In genomic region chr17:40356906-40357861, GRCh38 we compare ENCODE assay signal across 17 cellular contexts. TPM values are rescaled to one million over a fixed set of nuclear protein-coding genes. Genes with fewer than 3 reads are reported as not detected.
DNase-seq lines count a peak whose midpoint lies in the region; ATAC-seq, FAIRE-seq and TF ChIP-seq lines count a peak whose summit lies in the region.
"Had no signal": no experiment of that assay in that cellular context is flagged by ENCODE, and none has a peak within 500 bp of the region (broad histone marks: within the 10 kb centered on the region; RNA-seq: fewer than 3 reads in every experiment).

No MANE protein-coding gene starts in this region.

- H3K4me2 ChIP-seq in HCT116 (ENCODE audit: low read length) (no peak overlapping the region), K562 (ENCODE audit: insufficient read depth, low read length) (no peak overlapping the region)

- H4K20me1 ChIP-seq in HCT116 (ENCODE audit: insufficient read depth) (no peaks in the 10 kb centered on the region), K562 (replicated peaks; ENCODE audit: control insufficient read depth, insufficient read depth, low read length) (no peaks in the 10 kb centered on the region)

- H3K9ac ChIP-seq in HCT116 (ENCODE audit: low read length) (no peak overlapping the region), K562 (ENCODE audit: insufficient read depth in 1 of 2, low read depth in 2 of 2, low read length in 2 of 2) (no peak overlapping the region)

- no TSS peak for BruUV-seq in HCT116 (replicated peaks; lab: Mats Ljungman, UMichigan)
- no TSS peak for BruUV-seq in K562 (replicated peaks; lab: Mats Ljungman, UMichigan)

- RAD21 ChIA-PET in HCT116 (lab: Charles Lee; ENCODE audit: low non-redundant PET in 1 of 2, low total read pairs in 2 of 2, uncharacterized antibody in 2 of 2, unreplicated experiment in 2 of 2): interaction anchor here in 1 of 2 experiments (1.2 kb wide), 1 partner anchor 176 kb away, joined by 3 read pairs; no protein-coding TSS in a partner anchor

- H3K9me1 ChIP-seq in K562 (ENCODE audit: control insufficient read depth, insufficient read depth, low read length): no peaks in the 10 kb centered on the region

- peak overlapping the region; percentile 10; the same call in 1 of the 2 replicates for H3K27ac ChIP-seq in HCT116 (ENCODE audit: low read depth, low read length)
- H3K27ac ChIP-seq in K562 (ENCODE audit: extremely low read depth, low read depth, low read length): no peak overlapping the region
- peak overlapping the region; percentile 33 to 69 (median 52) for H3K27ac ChIP-seq in gastrocnemius medialis

- POLR2A ChIA-PET in HCT116 (lab: Charles Lee) (no interaction called here), K562 (lab: Yijun Ruan, JAX) (interaction anchor here (0.6 to 1.5 kb wide), 4 partner anchors 150 to 256 kb away, joined by 3 to 7 read pairs (median 4); no protein-coding TSS in a partner anchor)

- no peaks in the 10 kb centered on the region for H3K9me2 ChIP-seq in HCT116 (ENCODE audit: insufficient read depth)

- in situ Hi-C loops in K562 (cut with MboI) (loop anchor here (10.0 kb wide), 1 partner anchor 342 kb away; the partner anchor contains the start of gene CSF3), gastrocnemius medialis (cut with MboI; ENCODE audit: low sequenced_read_pairs in 4 of 4) (loop anchor here in 3 of 4 donors (5.0 to 25.0 kb wide), 4 partner anchors 55 to 152 kb away; partner anchors contain the start of gene WIPF2 (in 1 of the 3))

- TF ChIP-seq CTCF in HCT116 (IDR thresholded peaks at IDR 0.05 in 2 of 3, conservative IDR thresholded peaks at IDR 0.05 in 1 of 3; ENCODE audit: borderline replicate concordance in 1 of 3, insufficient read depth in 1 of 3, low read depth in 2 of 3, low read length in 2 of 3) (no peak), K562 (IDR thresholded peaks at IDR 0.05 in 2 of 3, conservative IDR thresholded peaks at IDR 0.05 in 1 of 3; ENCODE audit: insufficient read depth in 2 of 3, low read depth in 1 of 3, low read length in 3 of 3) (no peak), gastrocnemius medialis (IDR thresholded peaks at IDR 0.05 in 4 of 5, conservative IDR thresholded peaks at IDR 0.05 in 1 of 5) (no peak)

- H3K4me1 ChIP-seq in HCT116 (ENCODE audit: control insufficient read depth in 1 of 2, insufficient read depth in 2 of 2, low read length in 2 of 2) (peaks cover 3 to 12% of the 10 kb centered on the region in 2 experiments; a peak in 3 of 4 replicates), K562 (replicated peaks in 1 of 2; ENCODE audit: control insufficient read depth in 2 of 2, insufficient read depth in 2 of 2, low read length in 2 of 2) (peaks cover 0 to 52% of the 10 kb centered on the region in 2 experiments; a peak in 3 of 5 replicates), gastrocnemius medialis (peaks cover 4 to 10% of the 10 kb centered on the region in 2 donors)

- H3K9me3 ChIP-seq in HCT116 (ENCODE audit: control insufficient read depth in 1 of 2, insufficient read depth in 1 of 2, low read depth in 1 of 2, low read length in 2 of 2) (no peaks in the 10 kb centered on the region), K562 (replicated peaks; ENCODE audit: control insufficient read depth, insufficient read depth, low read depth, low read length) (no peaks in the 10 kb centered on the region), gastrocnemius medialis (no peaks in the 10 kb centered on the region)

- peaks cover 7 to 12% of the 10 kb centered on the region in 2 experiments; a peak in 2 of 4 replicates for H3K36me3 ChIP-seq in HCT116 (ENCODE audit: control insufficient read depth in 1 of 2, insufficient read depth in 2 of 2, low read length in 2 of 2)
- peaks cover 30% of the 10 kb centered on the region; the same call in 2 of the 3 replicates for H3K36me3 ChIP-seq in K562 (ENCODE audit: control insufficient read depth, insufficient read depth, low read length)
- peaks cover 0 to 38% of the 10 kb centered on the region in 2 donors for H3K36me3 ChIP-seq in gastrocnemius medialis

- no peak for TF ChIP-seq EP300 in K562 (IDR thresholded peaks at IDR 0.05; ENCODE audit: low read length)

- DNase-seq in HCT116 (ENCODE audit: low read depth, low spot score) (no peak), K562 (ENCODE audit: extremely low read depth in 1 of 4, low spot score in 3 of 4) (no peak), left lobe of liver (ENCODE audit: low spot score) (peak; percentile 46), gastrocnemius medialis (no peak), SW 1271 (lab: John Stamatoyannopoulos, UW) (no peak)
- no peak for DNase-seq in stimulated activated CD4-positive, alpha-beta T cell treated with anti-CD3 and anti-CD28 coated beads, Interleukin-2, amount 100 ng/mL, for 48 hours
- DNase-seq in stimulated activated CD8-positive, alpha-beta memory T cell treated with anti-CD3 and anti-CD28 coated beads, Interleukin-4, amount 100 ng/mL, for 48 hours: no peak
- no peak for DNase-seq in effector CD4-positive, alpha-beta T cell
- DNase-seq: AML-193, amygdala, foreskin melanocyte, NCI-H187, NCI-H510A treated with DMSO at 0.1 percent for 48 hours, SHP77 treated with DMSO at 0.1 percent for 48 hours had no signal

- TF ChIP-seq RAD21 in HCT116 (IDR thresholded peaks at IDR 0.05; ENCODE audit: low read depth): no peak
- TF ChIP-seq RAD21 in K562 (CRISPR knock-in tag; conservative IDR thresholded peaks at IDR 0.05 in 1 of 2, IDR thresholded peaks at IDR 0.05 in 1 of 2): no peak

- no peak for ATAC-seq in HCT116
- no peak for ATAC-seq in K562
- no peak for ATAC-seq in left lobe of liver
- ATAC-seq in gastrocnemius medialis: no peak

- CTCF ChIA-PET in HCT116 (lab: Charles Lee): interaction anchor here (1.0 to 3.4 kb wide), 5 partner anchors 55 to 203 kb away, joined by 4 to 23 read pairs (median 9); no protein-coding TSS in a partner anchor
- CTCF ChIA-PET in K562 (lab: Yijun Ruan, JAX; ENCODE audit: low intra/inter-chr PET ratio): interaction anchor here (1.4 to 2.8 kb wide), 3 partner anchors 59 to 176 kb away, joined by 6 to 28 read pairs (median 10); no protein-coding TSS in a partner anchor

- intact Hi-C loops in HCT116 (cut with micrococcal nuclease) (loop anchor here (5.0 kb wide), 2 partner anchors 260 to 345 kb away; no protein-coding TSS in a partner anchor), K562 (cut with micrococcal nuclease) (loop anchor here (5.0 to 10.0 kb wide), 3 partner anchors 85 to 342 kb away; partner anchors contain the start of genes CSF3 and IGFBP4), gastrocnemius medialis (cut with DNase I; ENCODE audit: low total_unique reads) (loop anchor here (5.0 to 10.0 kb wide), 2 partner anchors 40 to 152 kb away; no protein-coding TSS in a partner anchor)

- WGBS in K562 (ENCODE audit: insufficient coverage, low coverage, missing lambda C conversion rate): 73% methylated on average over 9 of the region's 19 CpGs

- H3K4me3 ChIP-seq in HCT116 (replicated peaks in 1 of 2; ENCODE audit: low read depth in 1 of 2, low read length in 2 of 2) (no peak overlapping the region), K562 (no peak overlapping the region), gastrocnemius medialis (no peak overlapping the region)

- no peak for FAIRE-seq in K562 (lab: Jason Lieb, UNC)
- FAIRE-seq: endometrium had no signal

- no peak for TF ChIP-seq POLR2A in HCT116 (IDR thresholded peaks at IDR 0.05; ENCODE audit: borderline replicate concordance, extremely low read depth, insufficient read depth, insufficient read length)
- TF ChIP-seq POLR2A in K562 (conservative IDR thresholded peaks at IDR 0.05): 0 out of 2 replicates have a peak, but pooled peaks have one; percentile 23
- TF ChIP-seq POLR2A in gastrocnemius medialis (IDR thresholded peaks at IDR 0.05): no peak

- H2AFZ ChIP-seq in HCT116 (ENCODE audit: low read depth, low read length, poor library complexity, severe bottlenecking) (no peak overlapping the region), K562 (ENCODE audit: low read depth, low read length) (no peak overlapping the region)

- no peaks in the 10 kb centered on the region for H3K27me3 ChIP-seq in HCT116 (ENCODE audit: insufficient read depth, low read length)
- no peaks in the 10 kb centered on the region for H3K27me3 ChIP-seq in K562 (ENCODE audit: control insufficient read depth in 2 of 2, insufficient read depth in 2 of 2, low read length in 2 of 2)
- no peaks in the 10 kb centered on the region for H3K27me3 ChIP-seq in gastrocnemius medialis

- H3K79me2 ChIP-seq in HCT116 (ENCODE audit: insufficient read depth, low read length): no peaks in the 10 kb centered on the region
- no peaks in the 10 kb centered on the region for H3K79me2 ChIP-seq in K562 (ENCODE audit: control insufficient read depth, insufficient read depth, low read length)

RNA-seq across cellular contexts. Expression of gene GJD3, which starts 7.4 kb away (rescaled TPM):
- total RNA-seq in HCT116 (2021; ENCODE audit: unreplicated experiment) (not detected), K562 (2014; rRNA removed) (not detected in 2 replicates), K562 (2014; rRNA removed; fragmentation: Illumina TruSeq; extraction: Trizol) (not detected in 2 replicates), K562 (2015; rRNA removed; fragmentation: Illumina TruSeq; extraction: Trizol) (not detected in 2 replicates), K562 (2021) (0.38 TPM in 1 of 2 replicates, not detected in the other), left lobe of liver (0.68 TPM), gastrocnemius medialis (1 to 10 TPM in 1 of 4 donors, under 1 TPM in 1, not detected in 2; 0.98 to 1.2 TPM)
- polyA plus RNA-seq in HCT116 (2012): 0.29 and 1.5 TPM in 2 replicates
- total RNA-seq in K562 (2011; cell fraction: chromatin; rRNA removed; ENCODE audit: low replicate concordance): not detected in 2 replicates
- total RNA-seq in K562 (2011; cell fraction: nucleolus; rRNA removed): 0.50 and 0.66 TPM in 2 replicates
- not detected in 2 replicates for total RNA-seq in K562 (2011; cell fraction: nucleoplasm; rRNA removed)
- polyA plus RNA-seq in K562 (2011; rRNA removed) (not detected in 2 replicates), K562 (2014; fragmentation: Illumina TruSeq; extraction: Trizol) (not detected in 2 replicates), K562 (2014; fragmentation: Nextera tagmentation; extraction: Ambion mirVana) (not detected), K562 (2014; rRNA removed) (0.17 TPM in 1 of 2 replicates, not detected in the other)
- polyA plus RNA-seq in K562 (2011; cell fraction: cytosol; rRNA removed): 0.24 TPM in 1 of 2 replicates, not detected in the other
- not detected in 2 replicates for polyA plus RNA-seq in K562 (2011; cell fraction: nucleus; rRNA removed)
- 0.46 and 2.9 TPM in 2 replicates for polyA plus RNA-seq in K562 (2012)
- polyA minus RNA-seq in K562 (2011; rRNA and poly(A)+ RNA removed): not detected in 2 replicates
- not detected in 2 replicates for polyA minus RNA-seq in K562 (2011; cell fraction: cytosol; rRNA and poly(A)+ RNA removed)
- 1.2 TPM in 1 of 2 replicates, not detected in the other for polyA minus RNA-seq in K562 (2011; cell fraction: nucleus; rRNA and poly(A)+ RNA removed)
- total RNA-seq: temporal lobe had no signal
- polyA plus RNA-seq: neural cell had no signal

RNA-seq across cellular contexts. Expression of gene RARA, which starts 48.2 kb away (rescaled TPM):
- total RNA-seq in HCT116 (2021; ENCODE audit: unreplicated experiment) (35.1 TPM), K562 (2014; rRNA removed) (13.6 and 18.7 TPM in 2 replicates), K562 (2014; rRNA removed; fragmentation: Illumina TruSeq; extraction: Trizol) (5.0 and 7.5 TPM in 2 replicates), K562 (2015; rRNA removed; fragmentation: Illumina TruSeq; extraction: Trizol) (7.9 and 8.3 TPM in 2 replicates), K562 (2021) (26.2 and 28.0 TPM in 2 replicates), left lobe of liver (21.3 TPM), gastrocnemius medialis (10 to 100 TPM; 20.3 to 67.0 (median 48.4) TPM)
- 38.1 and 46.6 TPM in 2 replicates for polyA plus RNA-seq in HCT116 (2012)
- 7.6 and 15.2 TPM in 2 replicates for total RNA-seq in K562 (2011; cell fraction: chromatin; rRNA removed; ENCODE audit: low replicate concordance)
- total RNA-seq in K562 (2011; cell fraction: nucleolus; rRNA removed): 9.7 and 10.0 TPM in 2 replicates
- total RNA-seq in K562 (2011; cell fraction: nucleoplasm; rRNA removed): 5.5 and 6.0 TPM in 2 replicates
- polyA plus RNA-seq in K562 (2011; rRNA removed) (2.7 and 3.5 TPM in 2 replicates), K562 (2014; fragmentation: Illumina TruSeq; extraction: Trizol) (24.2 and 25.2 TPM in 2 replicates), K562 (2014; fragmentation: Nextera tagmentation; extraction: Ambion mirVana) (under 1 TPM; 0.10 TPM), K562 (2014; rRNA removed) (12.2 and 13.0 TPM in 2 replicates)
- polyA plus RNA-seq in K562 (2011; cell fraction: cytosol; rRNA removed): 1.4 and 4.5 TPM in 2 replicates
- 4.6 and 15.6 TPM in 2 replicates for polyA plus RNA-seq in K562 (2011; cell fraction: nucleus; rRNA removed)
- 16.2 and 25.9 TPM in 2 replicates for polyA plus RNA-seq in K562 (2012)
- 2.8 and 4.2 TPM in 2 replicates for polyA minus RNA-seq in K562 (2011; rRNA and poly(A)+ RNA removed)
- polyA minus RNA-seq in K562 (2011; cell fraction: cytosol; rRNA and poly(A)+ RNA removed): 9.2 and 9.8 TPM in 2 replicates
- polyA minus RNA-seq in K562 (2011; cell fraction: nucleus; rRNA and poly(A)+ RNA removed): 3.9 and 4.2 TPM in 2 replicates

Comparison
In these comparisons a context has a peak if more than half of its experiments do, and no peak if none do; other contexts are left out.
1. Of the 22 proteins assayed by ChIP-seq in both K562 and HCT116: peak only in K562: POLR2A; only in HCT116: none; in both: none; in neither: 21.